ENCODE assay signal across 23 cellular contexts in genomic region chrX:140492360-140492994, GRCh38. TPM values are rescaled to one million over a fixed set of nuclear protein-coding genes. Genes with fewer than 3 reads are reported as not detected.
DNase-seq lines count a peak whose midpoint lies in the region; ATAC-seq and TF ChIP-seq lines count a peak whose summit lies in the region.
"Had no signal": no experiment of that assay in that cellular context is flagged by ENCODE, and none has a peak within 500 bp of the region (broad histone marks: within the 10 kb centered on the region; RNA-seq: fewer than 3 reads in every experiment).

No MANE protein-coding gene starts in this region.

- peak; percentile 78 for ATAC-seq in Right ventricle myocardium inferior
- ATAC-seq in left ventricle myocardium superior, result peak; percentile 51
- no peak for ATAC-seq in right cardiac atrium
- no peak for ATAC-seq in SK-N-SH treated with all-trans-retinoic acid at 6 μM for 48 hours
- ATAC-seq in GM21447 (IDR thresholded peaks at IDR 0.05; ENCODE audit: unreplicated experiment), result no peak
- ATAC-seq: A549 had no signal

- no peaks in the 10 kb centered on the region for H3K4me1 ChIP-seq in right cardiac atrium (ENCODE audit: control insufficient read depth, insufficient read depth, low read length)
- H3K4me1 ChIP-seq: A549; BE2C; BLaER1 treated with 17β-estradiol and CSF1 and Interleukin-3, amounts not matched to agents 10 nM and 100 nM had no signal

- intact Hi-C loops in Right ventricle myocardium inferior (cut with DNase I) (loop anchor here (10.0 kb wide), 1 partner anchor 58 kb away; no protein-coding TSS in a partner anchor), cardiac septum (cut with DNase I) (no loop called here), left ventricle myocardium superior (cut with micrococcal nuclease) (no loop called here), right cardiac atrium (cut with DNase I) (no loop called here)

- no peak overlapping the region for H3K4me3 ChIP-seq in right cardiac atrium (ENCODE audit: low read length)
- H3K4me3 ChIP-seq in fibroblast of villous mesenchyme (ENCODE audit: low read depth, low read length), result no peak overlapping the region
- H3K4me3 ChIP-seq: A549; BLaER1 treated with 17β-estradiol and CSF1 and Interleukin-3, amounts not matched to agents 10 nM and 100 nM; HAP-1 had no signal

- DNase-seq in Right ventricle myocardium inferior (ENCODE audit: missing footprints), result no peak
- no peak for DNase-seq in cardiac septum (ENCODE audit: low spot score)
- no peak for DNase-seq in left ventricle myocardium superior
- DNase-seq in right cardiac atrium, result no peak
- peak; percentile 0 for DNase-seq in fibroblast of villous mesenchyme (ENCODE audit: low read depth)
- DNase-seq: ACHN; AML-193; BE2C; CD4-positive, alpha-beta T cell; CD8-positive, alpha-beta memory T cell; DMS 273 treated with DMSO at 0.1 percent for 48 hours; DMS79; GF-D8; GOT3 had no signal

- H3K9me3 ChIP-seq in right cardiac atrium (ENCODE audit: control insufficient read depth, low read length), result no peaks in the 10 kb centered on the region
- H3K9me3 ChIP-seq: A549; BE2C; BLaER1 treated with 17β-estradiol and CSF1 and Interleukin-3, amounts not matched to agents 10 nM and 100 nM; HAP-1 had no signal

- H3K27ac ChIP-seq in right cardiac atrium (ENCODE audit: low read length), result no peak overlapping the region
- H3K27ac ChIP-seq: 22Rv1; A549; BLaER1 treated with 17β-estradiol and CSF1 and Interleukin-3, amounts not matched to agents 10 nM and 100 nM had no signal

- H3K27me3 ChIP-seq in right cardiac atrium (ENCODE audit: control insufficient read depth, insufficient read depth), result no peaks in the 10 kb centered on the region
- H3K27me3 ChIP-seq: BE2C had no signal

- TF ChIP-seq CTCF in fibroblast of villous mesenchyme (IDR thresholded peaks at IDR 0.05; ENCODE audit: insufficient read depth, low read depth, low read length), result no peak

- WGBS in right cardiac atrium, result 92% methylated on average over 1 of the region's 1 CpG

TF ChIP-seq in SK-N-SH treated with all-trans-retinoic acid at 6 μM for 48 hours, 23 proteins besides CTCF, POLR2A, EP300 and RAD21:
- no peak for TF ChIP-seq OSR1 (CRISPR knock-in tag; IDR thresholded peaks at IDR 0.05)
- no peak for TF ChIP-seq CREB5 (CRISPR knock-in tag; IDR thresholded peaks at IDR 0.05; ENCODE audit: low read depth)
- TF ChIP-seq ARNTL (CRISPR knock-in tag; IDR thresholded peaks at IDR 0.05; ENCODE audit: borderline replicate concordance, low read depth), result no peak
- TF ChIP-seq PPARA (CRISPR knock-in tag; IDR thresholded peaks at IDR 0.05; ENCODE audit: borderline replicate concordance), result no peak
- TF ChIP-seq GLIS3 (CRISPR knock-in tag; IDR thresholded peaks at IDR 0.05), result no peak
TF ChIP-seq in SK-N-SH treated with all-trans-retinoic acid at 6 μM for 48 hours: peak in this region for 0.

RNA-seq across cellular contexts. Expression of gene SOX3, which starts 12.4 kb away (rescaled TPM):
- total RNA-seq in Right ventricle myocardium inferior (not detected), cardiac septum (not detected), left ventricle myocardium superior (not detected), right cardiac atrium (not detected), fibroblast of villous mesenchyme (not detected in 2 replicates)
- not detected for polyA plus RNA-seq in right cardiac atrium
- total RNA-seq: CD4-positive, alpha-beta T cell; CD8-positive, alpha-beta memory T cell; Daoy; G401 had no signal
- polyA plus RNA-seq: A549; CD14-positive monocyte; CD8-positive, alpha-beta memory T cell had no signal

Comparison
In these comparisons a context has a peak if more than half of its experiments do, and no peak if none do; other contexts are left out.
1. ATAC-seq: peak in Right ventricle myocardium inferior (single experiment) and left ventricle myocardium superior (single experiment); none in right cardiac atrium (0 of 2), SK-N-SH treated with all-trans-retinoic acid at 6 μM for 48 hours (single experiment) and GM21447 (single experiment).